ENCODE assay signal across 8 cellular contexts in genomic region chr12:47078733-47079364, GRCh38. TPM values are rescaled to one million over a fixed set of nuclear protein-coding genes. Genes with fewer than 3 reads are reported as not detected.
A peak's percentile ranks its signal among the peaks of the same experiment; 100 is the strongest.
DNase-seq lines count a peak whose midpoint lies in the region; ATAC-seq, FAIRE-seq and TF ChIP-seq lines count a peak whose summit lies in the region.

No MANE protein-coding gene starts in this region.

- TF ChIP-seq CTCF in heart left ventricle (IDR thresholded peaks at IDR 0.05) (no peak), D721Med (IDR thresholded peaks at IDR 0.05; ENCODE audit: insufficient read depth, missing control alignments) (no peak)

- H3K4me3 ChIP-seq in heart left ventricle, result peak overlapping the region; percentile 52 to 92 (median 74)

- H3K36me3 ChIP-seq in heart left ventricle, result no peaks in the 10 kb centered on the region

- H3K4me1 Mint-ChIP-seq in activated T-helper 17 cell treated with anti-CD3 and anti-CD28 coated beads, Interleukin-2, amount 50 U/mL, for 72 hours, result peaks cover 33% of the 10 kb centered on the region

- FAIRE-seq in D721Med (lab: Jason Lieb, UNC), result no peak

- H3K27ac ChIP-seq in heart left ventricle, result peak overlapping the region in 11 of 12 donors; percentile 74 to 95 (median 89)

- peaks cover 0 to 27% (median 0%) of the 10 kb centered on the region in 9 donors for H3K27me3 ChIP-seq in heart left ventricle

- peak; percentile 49 for ATAC-seq in activated T-helper 17 cell treated with anti-CD3 and anti-CD28 coated beads, Interleukin-2, amount 50 U/mL, for 72 hours (replicated peaks)
- peak in 2 of 4 donors; percentile 21 to 31 for ATAC-seq in heart left ventricle

- intact Hi-C loops in heart left ventricle (cut with DNase I), result loop anchor here in 5 of 10 donors (5.0 to 10.0 kb wide), 5 partner anchors 146 to 316 kb away; no protein-coding TSS in a partner anchor

- no peak for TF ChIP-seq POLR2A in heart left ventricle (IDR thresholded peaks at IDR 0.05)

- no peaks in the 10 kb centered on the region for H3K9me3 ChIP-seq in heart left ventricle

- H3K27ac Mint-ChIP-seq in activated T-helper 17 cell treated with anti-CD3 and anti-CD28 coated beads, Interleukin-2, amount 50 U/mL, for 72 hours, result peak overlapping the region; percentile 92

- H3K4me1 ChIP-seq in heart left ventricle, result peaks cover 0 to 52% (median 13%) of the 10 kb centered on the region in 12 donors

- H3K36me3 Mint-ChIP-seq in activated T-helper 17 cell treated with anti-CD3 and anti-CD28 coated beads, Interleukin-2, amount 50 U/mL, for 72 hours (ENCODE audit: low read depth), result peaks cover 44% of the 10 kb centered on the region

- WGBS in heart left ventricle, 4 donors, result 3 to 9% (median 7%) methylated on average over 10 to 12 of the region's 12 CpGs

- H3K9me3 Mint-ChIP-seq in activated T-helper 17 cell treated with anti-CD3 and anti-CD28 coated beads, Interleukin-2, amount 50 U/mL, for 72 hours, result no peaks in the 10 kb centered on the region

- H3K4me3 Mint-ChIP-seq in activated T-helper 17 cell treated with anti-CD3 and anti-CD28 coated beads, Interleukin-2, amount 50 U/mL, for 72 hours, result peak overlapping the region; percentile 94

- H3K27me3 Mint-ChIP-seq in activated T-helper 17 cell treated with anti-CD3 and anti-CD28 coated beads, Interleukin-2, amount 50 U/mL, for 72 hours, result no peaks in the 10 kb centered on the region

- DNase-seq in COLO668 (lab: John Stamatoyannopoulos, UW; ENCODE audit: unreplicated experiment) (peak; percentile 44), NCI-H1092 treated with DMSO at 0.1 percent for 48 hours (lab: John Stamatoyannopoulos, UW) (peak; percentile 69), heart left ventricle (peak in 2 of 5 donors; percentile 25 to 27), retina (peak; percentile 57), D721Med (ENCODE audit: insufficient read length, low spot score) (no peak), NCI-H2196 (lab: John Stamatoyannopoulos, UW; ENCODE audit: unreplicated experiment) (no peak), cerebellar nuclear complex (lab: John Stamatoyannopoulos, UW) (no peak)

RNA-seq across cellular contexts. Expression of gene PCED1B, which starts 0.6 kb away (rescaled TPM):
- 100 to 1,000 TPM in 1 of 2 donors, 10 to 100 TPM in 1; 31.0 to 107 TPM for total RNA-seq in activated T-helper 17 cell treated with anti-CD3 and anti-CD28 coated beads, Interleukin-2, amount 50 U/mL, for 72 hours
- total RNA-seq in heart left ventricle, result 1 to 10 TPM in 2 of 9 donors, under 1 TPM in 5, not detected in 2; 0.39 to 9.5 (median 0.81) TPM
- under 1 TPM; 0.55 to 0.72 TPM for polyA plus RNA-seq in heart left ventricle

RNA-seq across cellular contexts. Expression of gene AMIGO2, which starts 0.9 kb away (rescaled TPM):
- total RNA-seq in activated T-helper 17 cell treated with anti-CD3 and anti-CD28 coated beads, Interleukin-2, amount 50 U/mL, for 72 hours, result 10 to 100 TPM in 1 of 2 donors, 1 to 10 TPM in 1; 4.9 to 11.7 TPM
- 1 to 10 TPM in 8 of 9 donors, under 1 TPM in 1; 0.77 to 3.0 (median 1.5) TPM for total RNA-seq in heart left ventricle
- polyA plus RNA-seq in heart left ventricle, result 1 to 10 TPM; 1.4 to 1.5 TPM

Comparison
In these comparisons a context has a peak if more than half of its experiments do, and no peak if none do; other contexts are left out.
1. DNase-seq: peak in COLO668 (single experiment), NCI-H1092 treated with DMSO at 0.1 percent for 48 hours (single experiment) and retina (single experiment); none in D721Med (single experiment), NCI-H2196 (single experiment) and cerebellar nuclear complex (0 of 2).